Comparison of ENCODE assay signal across 14 cellular contexts in the genomic region with DNA sequence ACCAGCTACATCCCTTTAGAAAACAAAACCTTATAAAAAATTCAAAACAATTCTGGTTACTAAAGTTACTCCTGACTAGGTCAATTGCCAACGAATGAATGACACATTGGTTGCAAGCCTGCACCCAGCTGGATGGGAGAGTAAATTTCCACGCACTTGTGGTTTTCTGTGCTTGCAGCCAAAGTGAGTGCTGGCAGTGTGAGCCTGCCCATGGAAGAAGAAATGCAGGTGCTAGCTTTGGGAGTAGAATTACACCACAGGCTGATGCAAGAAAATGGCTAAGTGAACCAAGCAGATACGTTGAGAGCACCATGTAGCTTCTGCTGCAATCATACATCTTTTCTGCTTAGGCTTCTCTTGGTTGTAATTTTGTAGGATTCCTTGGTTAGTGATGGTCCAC.
DNase-seq lines count a peak whose midpoint lies in the region; ATAC-seq, FAIRE-seq and TF ChIP-seq lines count a peak whose summit lies in the region.
"Had no signal": no experiment of that assay in that cellular context is flagged by ENCODE, and none has a peak within 500 bp of the region (broad histone marks: within the 10 kb centered on the region; RNA-seq: fewer than 3 reads in every experiment).

No MANE protein-coding gene starts in this region.

- H3K4me3 ChIP-seq in H1 (ENCODE audit: extremely low read depth in 1 of 4, insufficient read depth in 2 of 4, low read depth in 3 of 4, low read length in 4 of 4) (no peak overlapping the region), skeletal muscle cell (ENCODE audit: low read depth, low read length) (no peak overlapping the region)
- H3K4me3 ChIP-seq: smooth muscle cell had no signal

- peaks cover 0 to 3% (median 0%) of the 10 kb centered on the region in 4 experiments; a peak in 1 of 7 replicates for H3K4me1 ChIP-seq in H1 (replicated peaks in 1 of 4; ENCODE audit: control insufficient read depth in 3 of 4, insufficient read depth in 4 of 4, low read length in 3 of 4)

- H3K4me2 ChIP-seq in H1 (ENCODE audit: insufficient read depth in 1 of 2, low read depth in 2 of 2, low read length in 2 of 2) = no peak overlapping the region
- H3K4me2 ChIP-seq: smooth muscle cell had no signal

- no peak overlapping the region for H4K91ac ChIP-seq in H1 (replicated peaks; ENCODE audit: insufficient read length, low read length)

- no peaks in the 10 kb centered on the region for H3K9me3 ChIP-seq in H1 (ENCODE audit: insufficient read depth in 2 of 2, low read depth in 1 of 2, low read length in 1 of 2)

- TF ChIP-seq EP300 in H1 (IDR thresholded peaks at IDR 0.05; ENCODE audit: borderline replicate concordance in 1 of 2, low read depth in 2 of 2, low read length in 2 of 2) = no peak

- CTCF ChIA-PET in H1 (lab: Charles Lee; ENCODE audit: partially characterized antibody) = interaction anchor here (1.1 kb wide), 1 partner anchor 311 kb away, joined by 5 read pairs; no protein-coding TSS in a partner anchor

- H2AK5ac ChIP-seq in H1 (ENCODE audit: low read depth, low read length) = no peak overlapping the region

- H4K20me1 ChIP-seq in H1 (replicated peaks in 1 of 2; ENCODE audit: control insufficient read depth in 1 of 2, insufficient read depth in 2 of 2, low read length in 2 of 2) = no peaks in the 10 kb centered on the region

- H3K79me2 ChIP-seq in H1 (ENCODE audit: control insufficient read depth in 1 of 2, insufficient read depth in 2 of 2, low read length in 2 of 2) = no peaks in the 10 kb centered on the region

- 0 out of 2 replicates have a peak overlapping the region, but pooled peaks have one; percentile 86 for H2AFZ ChIP-seq in H1 (ENCODE audit: low read length)

- H3K27me3 ChIP-seq in H1 (replicated peaks in 1 of 4; ENCODE audit: control insufficient read depth in 3 of 4, extremely low read depth in 1 of 4, insufficient read depth in 3 of 4, low read length in 3 of 4) = no peaks in the 10 kb centered on the region

- H3K56ac ChIP-seq in H1 (replicated peaks; ENCODE audit: insufficient read length, low read depth, low read length) = no peak overlapping the region

- H4K8ac ChIP-seq in H1 (ENCODE audit: extremely low read depth, insufficient read depth, low read length) = no peak overlapping the region

- no peak overlapping the region for H2BK12ac ChIP-seq in H1 (ENCODE audit: low read depth, low read length)

- no peak for TF ChIP-seq RAD21 in H1 (IDR thresholded peaks at IDR 0.05 in 1 of 2, conservative IDR thresholded peaks at IDR 0.05 in 1 of 2; ENCODE audit: low read depth in 2 of 2, low read length in 2 of 2)

- DNase-seq in NCI-H1436 (lab: John Stamatoyannopoulos, UW) (peak; percentile 3), NCI-H1436 treated with DMSO at 0.1 percent for 48 hours (lab: John Stamatoyannopoulos, UW) (no peak), NCI-H2107 (lab: John Stamatoyannopoulos, UW) (peak; percentile 49), H1 (ENCODE audit: low read depth in 1 of 2, low spot score in 2 of 2) (no peak), skeletal muscle cell (ENCODE audit: low read depth) (peak; percentile 24), 8988T (no peak), HUDEP-2 (lab: John Stamatoyannopoulos, UW; ENCODE audit: unreplicated experiment in 76 of 76) (no peak)
- DNase-seq: activated naive CD4-positive, alpha-beta T cell treated with anti-CD3 and anti-CD28 coated beads, Interleukin-2, amount 10 ng/mL, durations not matched to agents 7 days and 5 days; NCI-H748 treated with DMSO at 0.1 percent for 48 hours; nucleus accumbens; SHP77 had no signal

- no peak overlapping the region for H2BK20ac ChIP-seq in H1 (ENCODE audit: low read length)

- no peak for TF ChIP-seq POLR2A in H1 (IDR thresholded peaks at IDR 0.05; ENCODE audit: control extremely low read depth in 1 of 2, low read depth in 2 of 2, low read length in 2 of 2)

- no peak overlapping the region for H3K9ac ChIP-seq in H1 (replicated peaks in 1 of 4; ENCODE audit: extremely low read depth in 1 of 4, low read depth in 3 of 4, low read length in 3 of 4)

- H3K4ac ChIP-seq in H1 (replicated peaks; ENCODE audit: insufficient read length, low read depth, low read length) = no peak overlapping the region

- H3K79me1 ChIP-seq in H1 (ENCODE audit: low read depth, low read length) = no peaks in the 10 kb centered on the region

- H2BK15ac ChIP-seq in H1 (ENCODE audit: low read length) = no peak overlapping the region

- H2BK120ac ChIP-seq in H1 (replicated peaks; ENCODE audit: low read depth, low read length) = no peak overlapping the region

- POLR2A ChIA-PET in H1 (lab: Charles Lee; ENCODE audit: partially characterized antibody) = no interaction called here

- no peak overlapping the region for H3K18ac ChIP-seq in H1 (ENCODE audit: extremely low read depth, low read length)

- no peak overlapping the region for H3K23ac ChIP-seq in H1 (ENCODE audit: insufficient read length)

- 79% methylated on average over 3 of the region's 3 CpGs; no CpG with 5 or more reads in 1 of the 2 experiments for WGBS in H1 (ENCODE audit: extremely low coverage in 1 of 2, insufficient coverage in 1 of 2, insufficient read length in 1 of 2, insufficient replicate concordance in 2 of 2, low coverage in 1 of 2, low lambda C conversion rate in 2 of 2, missing lambda C conversion rate in 1 of 2), 2 experiments

- H3K36me3 ChIP-seq in H1 (ENCODE audit: control insufficient read depth in 2 of 4, insufficient read depth in 4 of 4, low read length in 3 of 4) = no peaks in the 10 kb centered on the region

- H3K14ac ChIP-seq in H1 (ENCODE audit: insufficient read length) = no peak overlapping the region

- FAIRE-seq in H1 (lab: Jason Lieb, UNC) = no peak

- no peak overlapping the region for H3K27ac ChIP-seq in H1 (ENCODE audit: low read depth, low read length)
- H3K27ac ChIP-seq: 22Rv1 had no signal

- no peak for ATAC-seq in HG03442 (IDR thresholded peaks at IDR 0.05; ENCODE audit: unreplicated experiment)

- H2BK5ac ChIP-seq in H1 (ENCODE audit: low read depth, low read length) = no peak overlapping the region

- TF ChIP-seq CTCF in H1 (IDR thresholded peaks at IDR 0.05; ENCODE audit: control extremely low read depth in 1 of 3, insufficient read depth in 1 of 3, low read depth in 1 of 3, low read length in 3 of 3) = no peak

- H4K5ac ChIP-seq in H1 (ENCODE audit: insufficient read length, low read depth, low read length) = no peak overlapping the region

- H3K23me2 ChIP-seq in H1 (ENCODE audit: low read depth, low read length) = no peaks in the 10 kb centered on the region

TF ChIP-seq in H1, 55 proteins besides CTCF, POLR2A, EP300 and RAD21:
- no peak for TF ChIP-seq PHF8 (conservative IDR thresholded peaks at IDR 0.05; ENCODE audit: low read depth, low read length)
- TF ChIP-seq ASH2L (IDR thresholded peaks at IDR 0.05; ENCODE audit: low read length) = no peak
- TF ChIP-seq RBBP5 (IDR thresholded peaks at IDR 0.05; ENCODE audit: borderline replicate concordance, low read depth, low read length) = no peak
- TF ChIP-seq TEAD4 (IDR thresholded peaks at IDR 0.05; ENCODE audit: low read depth, low read length) = no peak
- peak; percentile 84 for TF ChIP-seq CEBPB (IDR thresholded peaks at IDR 0.05; ENCODE audit: low read depth, low read length)
- TF ChIP-seq TCF12 (IDR thresholded peaks at IDR 0.05; ENCODE audit: low read depth, low read length) = no peak

Comparison
In these comparisons a context has a peak if more than half of its experiments do, and no peak if none do; other contexts are left out.
1. DNase-seq: peak in NCI-H1436 (single experiment), NCI-H2107 (single experiment) and skeletal muscle cell (single experiment); none in NCI-H1436 treated with DMSO at 0.1 percent for 48 hours (single experiment), H1 (0 of 2), 8988T (single experiment) and HUDEP-2 (0 of 76).